Comparison of ENCODE assay signal across 17 cellular contexts in genomic region chr7:75572396-75572795, GRCh38.
"Had no signal": no experiment of that assay in that cellular context is flagged by ENCODE, and none has a peak within 500 bp of the region (broad histone marks: within the 10 kb centered on the region; RNA-seq: fewer than 3 reads in every experiment).

No MANE protein-coding gene starts in this region.

- DNase-seq: activated B cell treated with CpG ODN at 0.5 μM for 24 hours; activated CD4-positive, alpha-beta T cell treated with anti-CD3 and anti-CD28 coated beads, Interleukin-2, amount 10 ng/mL, durations not matched to agents 24 days and 14 days; activated CD8-positive, alpha-beta memory T cell treated with anti-CD3 and anti-CD28 coated beads for 24 hours; amniotic stem cell; effector CD4-positive, alpha-beta T cell; foreskin melanocyte; heart right ventricle; kidney; left ventricle myocardium superior; mesendoderm; nephron progenitor cell; right lobe of liver; stimulated activated CD4-positive, alpha-beta T cell treated with anti-CD3 and anti-CD28 coated beads, Interleukin-1b, Interleukin-23, amount 100 ng/mL, for 48 hours; upper lobe of left lung had no signal

- H3K4me3 ChIP-seq: heart right ventricle, right lobe of liver, upper lobe of left lung had no signal

- ATAC-seq: activated T-helper 17 cell treated with anti-CD3 and anti-CD28 coated beads, Interleukin-2, amount 50 U/mL, for 72 hours; heart right ventricle; left ventricle myocardium superior; right lobe of liver; stimulated activated memory B cell treated with anti-CD40 and anti-IgM and Interleukin-4, amounts not matched to agents 10 μg/mL and 1 μg/mL and 100 μg/mL, for 72 hours had no signal

- H3K27me3 ChIP-seq: heart right ventricle, right lobe of liver, upper lobe of left lung had no signal

- H3K27ac ChIP-seq: heart right ventricle, parathyroid adenoma, right lobe of liver, upper lobe of left lung had no signal

- H3K4me1 ChIP-seq: parathyroid adenoma, right lobe of liver, upper lobe of left lung had no signal

- H2AFZ ChIP-seq: parathyroid adenoma had no signal

- H3K9ac ChIP-seq: parathyroid adenoma had no signal

- H3K9me3 ChIP-seq: heart right ventricle, right lobe of liver, upper lobe of left lung had no signal

- H3K79me2 ChIP-seq: parathyroid adenoma had no signal
